ENCODE assay signal across 24 cellular contexts in genomic region chr6:151384151-151384550, GRCh38. TPM values are rescaled to one million over a fixed set of nuclear protein-coding genes. Genes with fewer than 3 reads are reported as not detected.
DNase-seq lines count a peak whose midpoint lies in the region; ATAC-seq and TF ChIP-seq lines count a peak whose summit lies in the region.
"Had no signal": no experiment of that assay in that cellular context is flagged by ENCODE, and none has a peak within 500 bp of the region (broad histone marks: within the 10 kb centered on the region; RNA-seq: fewer than 3 reads in every experiment).

No MANE protein-coding gene starts in this region.

- no peaks in the 10 kb centered on the region for H3K9me3 Mint-ChIP-seq in activated naive CD4-positive, alpha-beta T cell treated with anti-CD3 and anti-CD28 coated beads, Interleukin-2, amount 10 ng/mL, durations not matched to agents 7 days and 5 days
- no peaks in the 10 kb centered on the region for H3K9me3 Mint-ChIP-seq in IgD-negative memory B cell
- no peaks in the 10 kb centered on the region for H3K9me3 Mint-ChIP-seq in activated naive CD4-positive, alpha-beta T cell treated with anti-CD3 and anti-CD28 coated beads, Interleukin-2, amount 50 U/mL, for 72 hours
- no peaks in the 10 kb centered on the region for H3K9me3 Mint-ChIP-seq in stimulated activated effector memory CD8-positive, alpha-beta T cell treated with anti-CD3 and anti-CD28 coated beads, Interleukin-12 subunit alpha, Interleukin-12 subunit beta, amount 100 ng/mL, for 72 hours
- H3K9me3 Mint-ChIP-seq in WTC11: no peaks in the 10 kb centered on the region

- peaks cover 75% of the 10 kb centered on the region for H3K4me1 Mint-ChIP-seq in activated naive CD4-positive, alpha-beta T cell treated with anti-CD3 and anti-CD28 coated beads, Interleukin-2, amount 10 ng/mL, durations not matched to agents 7 days and 5 days
- peaks cover 27 to 46% (median 31%) of the 10 kb centered on the region in 3 donors for H3K4me1 Mint-ChIP-seq in IgD-negative memory B cell
- H3K4me1 Mint-ChIP-seq in stimulated activated effector memory CD8-positive, alpha-beta T cell treated with anti-CD3 and anti-CD28 coated beads, Interleukin-12 subunit alpha, Interleukin-12 subunit beta, amount 100 ng/mL, for 72 hours: peaks cover 43% of the 10 kb centered on the region
- H3K4me1 Mint-ChIP-seq in WTC11: peaks cover 45% of the 10 kb centered on the region

- H3K4me3 Mint-ChIP-seq in activated naive CD4-positive, alpha-beta T cell treated with anti-CD3 and anti-CD28 coated beads, Interleukin-2, amount 10 ng/mL, durations not matched to agents 7 days and 5 days: no peak overlapping the region
- H3K4me3 Mint-ChIP-seq in IgD-negative memory B cell (peak overlapping the region in 1 of 4 donors; percentile 48), WTC11 (no peak overlapping the region)
- no peak overlapping the region for H3K4me3 Mint-ChIP-seq in stimulated activated effector memory CD8-positive, alpha-beta T cell treated with anti-CD3 and anti-CD28 coated beads, Interleukin-12 subunit alpha, Interleukin-12 subunit beta, amount 100 ng/mL, for 72 hours

- TF ChIP-seq CTCF in WTC11 (IDR thresholded peaks at IDR 0.05): no peak

- no peak for DNase-seq in activated naive CD4-positive, alpha-beta T cell treated with anti-CD3 and anti-CD28 coated beads, Interleukin-2, amount 10 ng/mL, durations not matched to agents 7 days and 5 days
- no peak for DNase-seq in activated naive CD4-positive, alpha-beta T cell treated with anti-CD3 and anti-CD28 coated beads, Interleukin-2, amount 50 U/mL, for 16 hours
- DNase-seq in activated naive CD4-positive, alpha-beta T cell treated with anti-CD3 and anti-CD28 coated beads, Interleukin-2, amount 50 U/mL, for 72 hours (ENCODE audit: low spot score in 2 of 2): no peak
- DNase-seq in stimulated activated effector memory CD8-positive, alpha-beta T cell treated with anti-CD3 and anti-CD28 coated beads, Interleukin-12 subunit alpha, Interleukin-12 subunit beta, amount 100 ng/mL, for 72 hours (ENCODE audit: low spot score in 2 of 2): no peak
- DNase-seq in WTC11 (ENCODE audit: low spot score): no peak
- DNase-seq: body of pancreas; cerebellar nuclear complex; dermis blood vessel endothelial cell; foreskin fibroblast; head of caudate nucleus; islet precursor cell; KG1; left ventricle myocardium inferior; NCI-H1092 treated with DMSO at 0.1 percent for 48 hours; NCI-H1694 treated with DMSO at 0.1 percent for 48 hours; NCI-H446 treated with DMSO at 0.1 percent for 48 hours; NCI-H774; nucleus accumbens; stimulated activated CD4-positive, alpha-beta T cell treated with anti-CD3 and anti-CD28 coated beads, Interleukin-2, amount 100 ng/mL, for 48 hours; transverse colon had no signal

- peaks cover 26% of the 10 kb centered on the region for H3K36me3 Mint-ChIP-seq in activated naive CD4-positive, alpha-beta T cell treated with anti-CD3 and anti-CD28 coated beads, Interleukin-2, amount 10 ng/mL, durations not matched to agents 7 days and 5 days
- peaks cover 13% of the 10 kb centered on the region for H3K36me3 Mint-ChIP-seq in IgD-negative memory B cell
- H3K36me3 Mint-ChIP-seq in activated naive CD4-positive, alpha-beta T cell treated with anti-CD3 and anti-CD28 coated beads, Interleukin-2, amount 50 U/mL, for 72 hours: peaks cover 3 to 8% of the 10 kb centered on the region in 2 donors
- H3K36me3 Mint-ChIP-seq in stimulated activated effector memory CD8-positive, alpha-beta T cell treated with anti-CD3 and anti-CD28 coated beads, Interleukin-12 subunit alpha, Interleukin-12 subunit beta, amount 100 ng/mL, for 72 hours: peaks cover 21% of the 10 kb centered on the region
- no peaks in the 10 kb centered on the region for H3K36me3 Mint-ChIP-seq in WTC11

- H3K27me3 Mint-ChIP-seq in activated naive CD4-positive, alpha-beta T cell treated with anti-CD3 and anti-CD28 coated beads, Interleukin-2, amount 10 ng/mL, durations not matched to agents 7 days and 5 days: no peaks in the 10 kb centered on the region
- H3K27me3 Mint-ChIP-seq in IgD-negative memory B cell (no peaks in the 10 kb centered on the region), WTC11 (ENCODE audit: low read depth) (no peaks in the 10 kb centered on the region)

- H3K27ac Mint-ChIP-seq in activated naive CD4-positive, alpha-beta T cell treated with anti-CD3 and anti-CD28 coated beads, Interleukin-2, amount 10 ng/mL, durations not matched to agents 7 days and 5 days: peak overlapping the region; percentile 12
- H3K27ac Mint-ChIP-seq in IgD-negative memory B cell (peak overlapping the region in 2 of 3 donors; percentile 40 to 81), WTC11 (no peak overlapping the region)
- H3K27ac Mint-ChIP-seq in activated naive CD4-positive, alpha-beta T cell treated with anti-CD3 and anti-CD28 coated beads, Interleukin-2, amount 50 U/mL, for 72 hours: peak overlapping the region; percentile 11 to 33
- peak overlapping the region; percentile 7 for H3K27ac Mint-ChIP-seq in stimulated activated effector memory CD8-positive, alpha-beta T cell treated with anti-CD3 and anti-CD28 coated beads, Interleukin-12 subunit alpha, Interleukin-12 subunit beta, amount 100 ng/mL, for 72 hours

- CTCF ChIA-PET in activated naive CD4-positive, alpha-beta T cell treated with anti-CD3 and anti-CD28 coated beads, Interleukin-2, amount 10 ng/mL, durations not matched to agents 7 days and 5 days (lab: Charles Lee): interaction anchor here (0.7 kb wide), 1 partner anchor 59 kb away, joined by 3 read pairs; no protein-coding TSS in a partner anchor
- CTCF ChIA-PET in WTC11 (lab: Charles Lee): no interaction called here

- POLR2A ChIA-PET in WTC11 (lab: Charles Lee): no interaction called here

- no peak for ATAC-seq in activated naive CD4-positive, alpha-beta T cell treated with anti-CD3 and anti-CD28 coated beads, Interleukin-2, amount 50 U/mL, for 72 hours
- ATAC-seq in stimulated activated effector memory CD8-positive, alpha-beta T cell treated with anti-CD3 and anti-CD28 coated beads, Interleukin-12 subunit alpha, Interleukin-12 subunit beta, amount 100 ng/mL, for 72 hours: no peak
- ATAC-seq in WTC11: no peak
- ATAC-seq in GM21737 (IDR thresholded peaks at IDR 0.05; ENCODE audit: unreplicated experiment): no peak
- ATAC-seq: activated CD4-positive, CD25-positive, alpha-beta regulatory T cell treated with anti-CD3 and anti-CD28 coated beads, Interleukin-2, amount 50 U/mL, for 24 hours; body of pancreas; sciatic nerve had no signal

TF ChIP-seq in WTC11, 78 proteins besides CTCF, POLR2A, EP300 and RAD21:
- no peak for TF ChIP-seq CREM (CRISPR knock-in tag; IDR thresholded peaks at IDR 0.05)
- no peak for TF ChIP-seq ATF3 (CRISPR knock-in tag; conservative IDR thresholded peaks at IDR 0.05)
- TF ChIP-seq TCF7 (CRISPR knock-in tag; IDR thresholded peaks at IDR 0.05; ENCODE audit: low read depth): no peak
- TF ChIP-seq E2F1 (CRISPR knock-in tag; IDR thresholded peaks at IDR 0.05): no peak
- TF ChIP-seq RELA (CRISPR knock-in tag; IDR thresholded peaks at IDR 0.05; ENCODE audit: borderline replicate concordance): no peak
- TF ChIP-seq OVOL2 (CRISPR knock-in tag; IDR thresholded peaks at IDR 0.05; ENCODE audit: borderline replicate concordance): no peak
- no peak for TF ChIP-seq AFF4 (CRISPR knock-in tag; IDR thresholded peaks at IDR 0.05; ENCODE audit: borderline replicate concordance)

RNA-seq across cellular contexts. Expression of gene ZBTB2, which starts 7.2 kb away (rescaled TPM):
- 20.5 TPM for polyA plus RNA-seq in IgD-negative memory B cell
- total RNA-seq in activated naive CD4-positive, alpha-beta T cell treated with anti-CD3 and anti-CD28 coated beads, Interleukin-2, amount 50 U/mL, for 72 hours: 10 to 100 TPM; 14.8 to 21.4 TPM
- total RNA-seq in WTC11 (2021): 14.0 to 14.3 TPM (median 14.3 TPM) in 3 replicates
